2 cellular contexts compared by ENCODE assay signal in the genomic region with DNA sequence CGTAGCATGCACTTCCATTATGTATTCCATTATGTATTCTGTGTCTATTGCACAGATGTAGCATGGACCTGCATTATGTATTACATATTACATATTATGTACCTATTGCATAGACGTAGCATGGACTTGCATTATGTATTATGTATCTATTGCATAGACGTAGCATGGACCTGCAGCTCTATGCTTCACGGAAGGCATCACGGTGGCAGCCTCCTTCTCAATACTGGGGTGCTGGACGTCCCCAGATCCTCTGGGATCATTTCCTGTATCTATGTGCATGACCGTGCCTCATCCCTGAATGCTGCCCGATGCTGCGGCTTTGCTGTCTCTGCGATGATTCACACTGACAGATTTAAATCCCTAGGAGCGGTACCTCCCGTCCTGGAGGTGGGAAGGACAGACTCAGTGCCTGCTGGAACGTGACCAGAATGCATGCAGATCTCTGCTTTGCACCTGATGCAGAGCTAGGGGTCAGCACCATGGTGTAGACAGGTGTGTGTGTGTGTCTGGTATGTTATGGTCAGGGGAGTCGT.
TF ChIP-seq lines count a peak whose summit lies in the region.

No MANE protein-coding gene starts in this region.

TF ChIP-seq in HCT116, 20 proteins besides CTCF, POLR2A, EP300 and RAD21 (continued from another document):
- TF ChIP-seq, protein P1, sequence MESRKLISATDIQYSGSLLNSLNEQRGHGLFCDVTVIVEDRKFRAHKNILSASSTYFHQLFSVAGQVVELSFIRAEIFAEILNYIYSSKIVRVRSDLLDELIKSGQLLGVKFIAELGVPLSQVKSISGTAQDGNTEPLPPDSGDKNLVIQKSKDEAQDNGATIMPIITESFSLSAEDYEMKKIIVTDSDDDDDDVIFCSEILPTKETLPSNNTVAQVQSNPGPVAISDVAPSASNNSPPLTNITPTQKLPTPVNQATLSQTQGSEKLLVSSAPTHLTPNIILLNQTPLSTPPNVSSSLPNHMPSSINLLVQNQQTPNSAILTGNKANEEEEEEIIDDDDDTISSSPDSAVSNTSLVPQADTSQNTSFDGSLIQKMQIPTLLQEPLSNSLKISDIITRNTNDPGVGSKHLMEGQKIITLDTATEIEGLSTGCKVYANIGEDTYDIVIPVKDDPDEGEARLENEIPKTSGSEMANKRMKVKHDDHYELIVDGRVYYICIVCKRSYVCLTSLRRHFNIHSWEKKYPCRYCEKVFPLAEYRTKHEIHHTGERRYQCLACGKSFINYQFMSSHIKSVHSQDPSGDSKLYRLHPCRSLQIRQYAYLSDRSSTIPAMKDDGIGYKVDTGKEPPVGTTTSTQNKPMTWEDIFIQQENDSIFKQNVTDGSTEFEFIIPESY (IDR thresholded peaks at IDR 0.05; ENCODE audit: extremely low read depth, insufficient replicate concordance, low read length) = no peak
- TF ChIP-seq CBX3 (IDR thresholded peaks at IDR 0.05; ENCODE audit: low read depth) (no peak), JUND (IDR thresholded peaks at IDR 0.05) (no peak), FOSL1 (IDR thresholded peaks at IDR 0.05; ENCODE audit: low read depth) (no peak), ATF3 (IDR thresholded peaks at IDR 0.05) (no peak), SIN3A (IDR thresholded peaks at IDR 0.05; ENCODE audit: low read depth) (no peak), SRF (IDR thresholded peaks at IDR 0.05; ENCODE audit: low read depth) (no peak), ELF1 (IDR thresholded peaks at IDR 0.05; ENCODE audit: borderline replicate concordance, low read depth) (no peak), CEBPB (IDR thresholded peaks at IDR 0.05; ENCODE audit: low read depth) (no peak), EGR1 (IDR thresholded peaks at IDR 0.05; ENCODE audit: low read depth) (no peak), ZFX (IDR thresholded peaks at IDR 0.05) (no peak), EZH2phosphoT487 (IDR thresholded peaks at IDR 0.05; ENCODE audit: borderline replicate concordance) (no peak), ZNF274 (IDR thresholded peaks at IDR 0.05; ENCODE audit: low read depth, low read length) (no peak), POLR2AphosphoS5 (IDR thresholded peaks at IDR 0.05; ENCODE audit: low read depth, low read length) (no peak)
- TF ChIP-seq, protein P2, sequence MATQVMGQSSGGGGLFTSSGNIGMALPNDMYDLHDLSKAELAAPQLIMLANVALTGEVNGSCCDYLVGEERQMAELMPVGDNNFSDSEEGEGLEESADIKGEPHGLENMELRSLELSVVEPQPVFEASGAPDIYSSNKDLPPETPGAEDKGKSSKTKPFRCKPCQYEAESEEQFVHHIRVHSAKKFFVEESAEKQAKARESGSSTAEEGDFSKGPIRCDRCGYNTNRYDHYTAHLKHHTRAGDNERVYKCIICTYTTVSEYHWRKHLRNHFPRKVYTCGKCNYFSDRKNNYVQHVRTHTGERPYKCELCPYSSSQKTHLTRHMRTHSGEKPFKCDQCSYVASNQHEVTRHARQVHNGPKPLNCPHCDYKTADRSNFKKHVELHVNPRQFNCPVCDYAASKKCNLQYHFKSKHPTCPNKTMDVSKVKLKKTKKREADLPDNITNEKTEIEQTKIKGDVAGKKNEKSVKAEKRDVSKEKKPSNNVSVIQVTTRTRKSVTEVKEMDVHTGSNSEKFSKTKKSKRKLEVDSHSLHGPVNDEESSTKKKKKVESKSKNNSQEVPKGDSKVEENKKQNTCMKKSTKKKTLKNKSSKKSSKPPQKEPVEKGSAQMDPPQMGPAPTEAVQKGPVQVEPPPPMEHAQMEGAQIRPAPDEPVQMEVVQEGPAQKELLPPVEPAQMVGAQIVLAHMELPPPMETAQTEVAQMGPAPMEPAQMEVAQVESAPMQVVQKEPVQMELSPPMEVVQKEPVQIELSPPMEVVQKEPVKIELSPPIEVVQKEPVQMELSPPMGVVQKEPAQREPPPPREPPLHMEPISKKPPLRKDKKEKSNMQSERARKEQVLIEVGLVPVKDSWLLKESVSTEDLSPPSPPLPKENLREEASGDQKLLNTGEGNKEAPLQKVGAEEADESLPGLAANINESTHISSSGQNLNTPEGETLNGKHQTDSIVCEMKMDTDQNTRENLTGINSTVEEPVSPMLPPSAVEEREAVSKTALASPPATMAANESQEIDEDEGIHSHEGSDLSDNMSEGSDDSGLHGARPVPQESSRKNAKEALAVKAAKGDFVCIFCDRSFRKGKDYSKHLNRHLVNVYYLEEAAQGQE (IDR thresholded peaks at IDR 0.05; ENCODE audit: low read depth) = no peak

TF ChIP-seq in WTC11, 78 proteins besides CTCF, POLR2A, EP300 and RAD21 (continued from another document):
- TF ChIP-seq PREB (CRISPR knock-in tag; IDR thresholded peaks at IDR 0.05; ENCODE audit: borderline replicate concordance) (no peak), NR3C1 (CRISPR knock-in tag; conservative IDR thresholded peaks at IDR 0.05; ENCODE audit: low read depth) (no peak), NR2C2 (CRISPR knock-in tag; IDR thresholded peaks at IDR 0.05) (no peak), MLX (CRISPR knock-in tag; IDR thresholded peaks at IDR 0.05) (no peak), IRF2 (CRISPR knock-in tag; IDR thresholded peaks at IDR 0.05; ENCODE audit: borderline replicate concordance, low read depth) (no peak), ZNF219 (CRISPR knock-in tag; IDR thresholded peaks at IDR 0.05; ENCODE audit: borderline replicate concordance) (no peak), ESRRA (CRISPR knock-in tag; IDR thresholded peaks at IDR 0.05; ENCODE audit: borderline replicate concordance) (no peak), KAT7 (CRISPR knock-in tag; IDR thresholded peaks at IDR 0.05; ENCODE audit: borderline replicate concordance) (no peak), ZNF396 (CRISPR knock-in tag; IDR thresholded peaks at IDR 0.05; ENCODE audit: borderline replicate concordance) (no peak), FOXP1 (CRISPR knock-in tag; IDR thresholded peaks at IDR 0.05; ENCODE audit: borderline replicate concordance) (no peak), RELA (CRISPR knock-in tag; IDR thresholded peaks at IDR 0.05; ENCODE audit: borderline replicate concordance) (no peak)
TF ChIP-seq in WTC11: peak in this region for 0.
